1 cellular context compared by ENCODE assay signal in genomic region chr20:47191074-47191673, GRCh38.
TF ChIP-seq lines count a peak whose summit lies in the region.

No MANE protein-coding gene starts in this region.

TF ChIP-seq in SK-N-SH treated with all-trans-retinoic acid at 6 μM for 48 hours, 23 proteins besides CTCF, POLR2A, EP300 and RAD21 (continued from another document):
- TF ChIP-seq TSHZ2 (CRISPR knock-in tag; IDR thresholded peaks at IDR 0.05) (no peak), POU6F1 (CRISPR knock-in tag; IDR thresholded peaks at IDR 0.05; ENCODE audit: borderline replicate concordance, low read depth) (no peak), GLIS3 (CRISPR knock-in tag; IDR thresholded peaks at IDR 0.05) (no peak), RARB (CRISPR knock-in tag; IDR thresholded peaks at IDR 0.05) (no peak)
